ENCODE assay signal across 8 cellular contexts in genomic region chr5:66143473-66144073, GRCh38. TPM values are rescaled to one million over a fixed set of nuclear protein-coding genes. Genes with fewer than 3 reads are reported as not detected.
DNase-seq lines count a peak whose midpoint lies in the region; ATAC-seq, FAIRE-seq and TF ChIP-seq lines count a peak whose summit lies in the region.

No MANE protein-coding gene starts in this region.

- H3K4me1 ChIP-seq in BE2C (peaks cover 4% of the 10 kb centered on the region), astrocyte (ENCODE audit: insufficient read depth, low read length) (peaks cover 6% of the 10 kb centered on the region), thoracic aorta (ENCODE audit: control insufficient read depth in 1 of 2, low read depth in 2 of 2) (peaks cover 30 to 38% of the 10 kb centered on the region in 2 donors)

- peak; percentile 28 for ATAC-seq in GM19438 (IDR thresholded peaks at IDR 0.05; ENCODE audit: low read depth, unreplicated experiment)
- peak; percentile 32 for ATAC-seq in HG03520 (IDR thresholded peaks at IDR 0.05; ENCODE audit: unreplicated experiment)
- ATAC-seq in thoracic aorta (ENCODE audit: insufficient number of reproducible peaks, low FRiP score, low read depth), result no peak

- H3K27ac ChIP-seq in astrocyte (ENCODE audit: low read depth, low read length) (peak overlapping the region; percentile 99), thoracic aorta (peak overlapping the region; percentile 98 to 99)

- H3K9me3 Mint-ChIP-seq in astrocyte (ENCODE audit: unreplicated experiment), result no peaks in the 10 kb centered on the region

- no peak for TF ChIP-seq CTCF in BE2C (IDR thresholded peaks at IDR 0.05; ENCODE audit: low read depth, low read length)
- no peak for TF ChIP-seq CTCF in astrocyte (IDR thresholded peaks at IDR 0.05; ENCODE audit: insufficient read depth, low read depth, low read length)
- TF ChIP-seq CTCF in thoracic aorta (IDR thresholded peaks at IDR 0.05), result no peak
- TF ChIP-seq CTCF in GM13976 (IDR thresholded peaks at IDR 0.05; ENCODE audit: borderline replicate concordance, control extremely low read depth, extremely low read depth, insufficient read depth, missing control alignments), result no peak

- H3K36me3 ChIP-seq in BE2C (no peaks in the 10 kb centered on the region; the same call in 1 of the 2 replicates), astrocyte (ENCODE audit: insufficient read depth, low read length) (no peaks in the 10 kb centered on the region), thoracic aorta (no peaks in the 10 kb centered on the region)

- H3K27me3 Mint-ChIP-seq in astrocyte (ENCODE audit: low read depth, unreplicated experiment), result no peaks in the 10 kb centered on the region

- H3K27me3 ChIP-seq in BE2C, result no peaks in the 10 kb centered on the region
- no peaks in the 10 kb centered on the region for H3K27me3 ChIP-seq in astrocyte (ENCODE audit: insufficient read depth, low read length)
- H3K27me3 ChIP-seq in thoracic aorta (replicated peaks; ENCODE audit: insufficient read depth), result no peaks in the 10 kb centered on the region

- H3K9me3 ChIP-seq in BE2C (no peaks in the 10 kb centered on the region), astrocyte (ENCODE audit: insufficient read depth, low read depth, low read length) (no peaks in the 10 kb centered on the region), thoracic aorta (no peaks in the 10 kb centered on the region)

- peak overlapping the region; percentile 94 for H3K4me2 ChIP-seq in astrocyte (ENCODE audit: low read length)

- peak overlapping the region; percentile 97 for H3K4me3 Mint-ChIP-seq in astrocyte (ENCODE audit: unreplicated experiment)

- in situ Hi-C loops in GM13976 (cut with MboI; ENCODE audit: low sequenced_read_pairs, unreplicated experiment), result no loop called here

- H4K20me1 ChIP-seq in astrocyte (ENCODE audit: insufficient read depth, low read length), result peaks cover 34% of the 10 kb centered on the region

- H3K27ac Mint-ChIP-seq in astrocyte (ENCODE audit: unreplicated experiment), result peak overlapping the region; percentile 98

- H2AFZ ChIP-seq in astrocyte (ENCODE audit: low read depth, low read length), result peak overlapping the region; percentile 95

- peaks cover 2% of the 10 kb centered on the region for H3K36me3 Mint-ChIP-seq in astrocyte (ENCODE audit: low read depth, unreplicated experiment)

- H3K9ac ChIP-seq in astrocyte (ENCODE audit: low read length), result peak overlapping the region; percentile 96

- FAIRE-seq in astrocyte (lab: Jason Lieb, UNC), result no peak

- peaks cover 17% of the 10 kb centered on the region for H3K4me1 Mint-ChIP-seq in astrocyte (ENCODE audit: low read depth, unreplicated experiment)

- H3K4me3 ChIP-seq in BE2C (ENCODE audit: low read depth, low read length), result peak overlapping the region; percentile 97
- peak overlapping the region; percentile 96 for H3K4me3 ChIP-seq in astrocyte (ENCODE audit: insufficient read depth, low read depth, low read length)
- peak overlapping the region; percentile 88 for H3K4me3 ChIP-seq in thoracic aorta

- DNase-seq in BE2C, result no peak
- DNase-seq in astrocyte (ENCODE audit: low read depth), result no peak
- DNase-seq in kidney tubule cell (ENCODE audit: low spot score), result peak; percentile 6
- DNase-seq in thoracic aorta (ENCODE audit: low spot score), result no peak
- no peak for DNase-seq in iPS-NIHi7 (ENCODE audit: extremely low spot score)
- no peak for DNase-seq in GM13976 (ENCODE audit: low spot score)

- H3K79me2 ChIP-seq in astrocyte (ENCODE audit: insufficient read depth, low read length), result peaks cover 42% of the 10 kb centered on the region

RNA-seq across cellular contexts. Expression of gene SREK1, which starts 0.5 kb away (rescaled TPM):
- 58.0 TPM for polyA plus RNA-seq in BE2C (2012; ENCODE audit: insufficient read depth, insufficient read length, low read depth)
- 58.4 and 66.1 TPM in 2 replicates for total RNA-seq in astrocyte
- 100 to 1,000 TPM in 1 of 2 donors, 10 to 100 TPM in 1; 38.2 to 150 TPM for total RNA-seq in thoracic aorta
